In genomic region chr3:97579365-97579764, GRCh38 we compare ENCODE assay signal across 15 cellular contexts.
DNase-seq lines count a peak whose midpoint lies in the region; ATAC-seq and TF ChIP-seq lines count a peak whose summit lies in the region.
"Had no signal": no experiment of that assay in that cellular context is flagged by ENCODE, and none has a peak within 500 bp of the region (broad histone marks: within the 10 kb centered on the region; RNA-seq: fewer than 3 reads in every experiment).

No MANE protein-coding gene starts in this region.

- no peaks in the 10 kb centered on the region for H3K36me3 Mint-ChIP-seq in natural killer cell
- H3K36me3 Mint-ChIP-seq in activated T-helper 1 cell treated with anti-CD3 and anti-CD28 coated beads, Interleukin-12 subunit alpha, Interleukin-12 subunit beta, Interleukin-2, Interleukin-4 antibody, amounts not matched to agents 30 ng/mL and 10 ng/mL and 1 ng/mL, durations not matched to agents 14 hours and 24 hours and 36 hours (ENCODE audit: low read depth) = no peaks in the 10 kb centered on the region

- no peaks in the 10 kb centered on the region for H3K9me2 ChIP-seq in PC-3 (replicated peaks; ENCODE audit: low read length)

- no peaks in the 10 kb centered on the region for H3K27me3 ChIP-seq in PC-3 (ENCODE audit: low read length)
- no peaks in the 10 kb centered on the region for H3K27me3 ChIP-seq in kidney epithelial cell (ENCODE audit: control insufficient read depth, insufficient read depth, low read length)
- no peaks in the 10 kb centered on the region for H3K27me3 ChIP-seq in left lung
- H3K27me3 ChIP-seq: ascending aorta, suprapubic skin had no signal

- POLR2A ChIA-PET in PC-3 (lab: Charles Lee; ENCODE audit: unreplicated experiment) = no interaction called here

- no peak overlapping the region for H3K9ac ChIP-seq in PC-3 (ENCODE audit: low read length)

- no peaks in the 10 kb centered on the region for H4K20me1 ChIP-seq in PC-3 (ENCODE audit: low read length)

- H2AFZ ChIP-seq in PC-3 (ENCODE audit: low read length) = no peak overlapping the region

- H3K27me3 Mint-ChIP-seq in natural killer cell (ENCODE audit: low read depth in 2 of 2) = no peaks in the 10 kb centered on the region
- no peaks in the 10 kb centered on the region for H3K27me3 Mint-ChIP-seq in activated T-helper 1 cell treated with anti-CD3 and anti-CD28 coated beads, Interleukin-12 subunit alpha, Interleukin-12 subunit beta, Interleukin-2, Interleukin-4 antibody, amounts not matched to agents 30 ng/mL and 10 ng/mL and 1 ng/mL, durations not matched to agents 14 hours and 24 hours and 36 hours (ENCODE audit: insufficient read depth)
- H3K27me3 Mint-ChIP-seq: activated CD4-positive, alpha-beta T cell treated with anti-CD3 and anti-CD28 coated beads, Interleukin-2, amount 10 ng/mL, durations not matched to agents 24 days and 14 days; activated T-helper 17 cell treated with anti-CD3 and anti-CD28 coated beads, Interleukin-2, amount 50 U/mL, for 72 hours had no signal

- H3F3A ChIP-seq in PC-3 (ENCODE audit: low read length, unreplicated experiment) = no peaks in the 10 kb centered on the region

- CTCF ChIA-PET in PC-3 (lab: Charles Lee) = no interaction called here

- H3K4me2 ChIP-seq in PC-3 (ENCODE audit: low read length) = no peak overlapping the region

- intact Hi-C loops in PC-3 (cut with micrococcal nuclease) = no loop called here
- intact Hi-C loops in natural killer cell (cut with micrococcal nuclease) = no loop called here
- intact Hi-C loops in left lung (cut with DNase I) = no loop called here
- intact Hi-C loops in activated T-helper 1 cell treated with anti-CD3 and anti-CD28 coated beads, Interleukin-12 subunit alpha, Interleukin-12 subunit beta, Interleukin-2, Interleukin-4 antibody, amounts not matched to agents 30 ng/mL and 10 ng/mL and 1 ng/mL, durations not matched to agents 14 hours and 24 hours and 36 hours (cut with micrococcal nuclease) = no loop called here

- TF ChIP-seq CTCF in PC-3 (conservative IDR thresholded peaks at IDR 0.05; ENCODE audit: low read depth, low read length) (no peak), kidney epithelial cell (IDR thresholded peaks at IDR 0.05; ENCODE audit: insufficient read depth, low read length, poor library complexity, severe bottlenecking) (no peak), natural killer cell (IDR thresholded peaks at IDR 0.05) (no peak), left lung (IDR thresholded peaks at IDR 0.05) (no peak)

- no peaks in the 10 kb centered on the region for H3K36me3 ChIP-seq in PC-3 (ENCODE audit: low read depth, low read length)
- H3K36me3 ChIP-seq in kidney epithelial cell (ENCODE audit: control insufficient read depth, insufficient read depth, low read length) = no peaks in the 10 kb centered on the region
- no peaks in the 10 kb centered on the region for H3K36me3 ChIP-seq in left lung
- H3K36me3 ChIP-seq: ascending aorta, suprapubic skin had no signal

- no peaks in the 10 kb centered on the region for H3K4me1 ChIP-seq in PC-3 (ENCODE audit: insufficient read depth, low read length)
- H3K4me1 ChIP-seq in left lung = no peaks in the 10 kb centered on the region
- H3K4me1 ChIP-seq: ascending aorta, suprapubic skin had no signal

- H3K9me3 Mint-ChIP-seq in natural killer cell = peaks cover 4 to 7% of the 10 kb centered on the region in 2 donors
- H3K9me3 Mint-ChIP-seq in activated T-helper 1 cell treated with anti-CD3 and anti-CD28 coated beads, Interleukin-12 subunit alpha, Interleukin-12 subunit beta, Interleukin-2, Interleukin-4 antibody, amounts not matched to agents 30 ng/mL and 10 ng/mL and 1 ng/mL, durations not matched to agents 14 hours and 24 hours and 36 hours = no peaks in the 10 kb centered on the region
- H3K9me3 Mint-ChIP-seq: activated CD4-positive, alpha-beta T cell treated with anti-CD3 and anti-CD28 coated beads, Interleukin-2, amount 10 ng/mL, durations not matched to agents 24 days and 14 days; activated T-helper 17 cell treated with anti-CD3 and anti-CD28 coated beads, Interleukin-2, amount 50 U/mL, for 72 hours had no signal

- no peaks in the 10 kb centered on the region for H3K4me1 Mint-ChIP-seq in natural killer cell
- no peaks in the 10 kb centered on the region for H3K4me1 Mint-ChIP-seq in activated T-helper 1 cell treated with anti-CD3 and anti-CD28 coated beads, Interleukin-12 subunit alpha, Interleukin-12 subunit beta, Interleukin-2, Interleukin-4 antibody, amounts not matched to agents 30 ng/mL and 10 ng/mL and 1 ng/mL, durations not matched to agents 14 hours and 24 hours and 36 hours (ENCODE audit: low read depth)
- H3K4me1 Mint-ChIP-seq: activated CD4-positive, alpha-beta T cell treated with anti-CD3 and anti-CD28 coated beads, Interleukin-2, amount 10 ng/mL, durations not matched to agents 24 days and 14 days; activated T-helper 17 cell treated with anti-CD3 and anti-CD28 coated beads, Interleukin-2, amount 50 U/mL, for 72 hours had no signal

- ATAC-seq in GM18868 (IDR thresholded peaks at IDR 0.05; ENCODE audit: unreplicated experiment) = peak; percentile 80
- ATAC-seq in PC-3 = peak; percentile 98
- no peak for ATAC-seq in natural killer cell
- ATAC-seq in left lung = no peak
- no peak for ATAC-seq in HG02884 (IDR thresholded peaks at IDR 0.05; ENCODE audit: unreplicated experiment)
- ATAC-seq: activated T-helper 17 cell treated with anti-CD3 and anti-CD28 coated beads, Interleukin-2, amount 50 U/mL, for 72 hours had no signal

- H3K27ac ChIP-seq in PC-3 (ENCODE audit: low read length) = no peak overlapping the region
- H3K27ac ChIP-seq in left lung = no peak overlapping the region
- H3K27ac ChIP-seq: ascending aorta, suprapubic skin had no signal

- H3K27ac Mint-ChIP-seq in natural killer cell = no peak overlapping the region
- H3K27ac Mint-ChIP-seq in activated T-helper 1 cell treated with anti-CD3 and anti-CD28 coated beads, Interleukin-12 subunit alpha, Interleukin-12 subunit beta, Interleukin-2, Interleukin-4 antibody, amounts not matched to agents 30 ng/mL and 10 ng/mL and 1 ng/mL, durations not matched to agents 14 hours and 24 hours and 36 hours = no peak overlapping the region
- H3K27ac Mint-ChIP-seq: activated CD4-positive, alpha-beta T cell treated with anti-CD3 and anti-CD28 coated beads, Interleukin-2, amount 10 ng/mL, durations not matched to agents 24 days and 14 days; activated T-helper 17 cell treated with anti-CD3 and anti-CD28 coated beads, Interleukin-2, amount 50 U/mL, for 72 hours had no signal

- H3K4me3 ChIP-seq in PC-3 (ENCODE audit: low read length) (no peak overlapping the region), kidney epithelial cell (ENCODE audit: low read depth, low read length) (no peak overlapping the region), left lung (no peak overlapping the region)
- H3K4me3 ChIP-seq: ascending aorta, suprapubic skin had no signal

- no peaks in the 10 kb centered on the region for H3K79me2 ChIP-seq in PC-3 (ENCODE audit: low read length)

- H3K9me3 ChIP-seq in PC-3 (ENCODE audit: low read length) = no peaks in the 10 kb centered on the region
- no peaks in the 10 kb centered on the region for H3K9me3 ChIP-seq in left lung
- H3K9me3 ChIP-seq: ascending aorta, suprapubic skin had no signal

- BruUV-seq in PC-3 (replicated peaks; lab: Mats Ljungman, UMichigan) = no TSS peak

- H3K4me3 Mint-ChIP-seq in natural killer cell = no peak overlapping the region
- no peak overlapping the region for H3K4me3 Mint-ChIP-seq in activated T-helper 1 cell treated with anti-CD3 and anti-CD28 coated beads, Interleukin-12 subunit alpha, Interleukin-12 subunit beta, Interleukin-2, Interleukin-4 antibody, amounts not matched to agents 30 ng/mL and 10 ng/mL and 1 ng/mL, durations not matched to agents 14 hours and 24 hours and 36 hours
- H3K4me3 Mint-ChIP-seq: activated CD4-positive, alpha-beta T cell treated with anti-CD3 and anti-CD28 coated beads, Interleukin-2, amount 10 ng/mL, durations not matched to agents 24 days and 14 days; activated T-helper 17 cell treated with anti-CD3 and anti-CD28 coated beads, Interleukin-2, amount 50 U/mL, for 72 hours had no signal

- peak; percentile 94 for DNase-seq in NCI-H146 (lab: John Stamatoyannopoulos, UW)
- peak; percentile 66 for DNase-seq in PC-3
- peak; percentile 87 for DNase-seq in kidney epithelial cell (ENCODE audit: low read depth)
- DNase-seq in natural killer cell = no peak
- DNase-seq in left lung = no peak
- DNase-seq in activated T-helper 1 cell treated with anti-CD3 and anti-CD28 coated beads, Interleukin-12 subunit alpha, Interleukin-12 subunit beta, Interleukin-2, Interleukin-4 antibody, amounts not matched to agents 30 ng/mL and 10 ng/mL and 1 ng/mL, durations not matched to agents 14 hours and 24 hours and 36 hours (ENCODE audit: low spot score) = no peak
- DNase-seq: activated CD4-positive, alpha-beta T cell treated with anti-CD3 and anti-CD28 coated beads, Interleukin-2, amount 10 ng/mL, durations not matched to agents 24 days and 14 days; C1 segment of cervical spinal cord; head of caudate nucleus; T-helper 1 cell had no signal

Comparison
In these comparisons a context has a peak if more than half of its experiments do, and no peak if none do; other contexts are left out.
1. ATAC-seq: peak in GM18868 (single experiment) and PC-3 (single experiment); none in natural killer cell (0 of 3), left lung (single experiment) and HG02884 (single experiment).
2. DNase-seq: peak in NCI-H146 (single experiment), PC-3 (single experiment) and kidney epithelial cell (single experiment); none in natural killer cell (single experiment), left lung (0 of 2) and activated T-helper 1 cell treated with anti-CD3 and anti-CD28 coated beads, Interleukin-12 subunit alpha, Interleukin-12 subunit beta, Interleukin-2, Interleukin-4 antibody, amounts not matched to agents 30 ng/mL and 10 ng/mL and 1 ng/mL, durations not matched to agents 14 hours and 24 hours and 36 hours (single experiment).